Comparison of ENCODE assay signal across 8 cellular contexts in genomic region chr10:71840177-71840711, GRCh38. TPM values are rescaled to one million over a fixed set of nuclear protein-coding genes. Genes with fewer than 3 reads are reported as not detected.
DNase-seq lines count a peak whose midpoint lies in the region; ATAC-seq and TF ChIP-seq lines count a peak whose summit lies in the region.

No MANE protein-coding gene starts in this region.

- H3K27me3 ChIP-seq in tibial nerve = no peaks in the 10 kb centered on the region

- H3K4me3 ChIP-seq in tibial nerve = no peak overlapping the region

- no peak for TF ChIP-seq CTCF in tibial nerve (IDR thresholded peaks at IDR 0.05)

- 16 to 25% methylated on average over 4 of the region's 4 CpGs for WGBS in tibial nerve, 2 donors

- H3K36me3 ChIP-seq in tibial nerve = no peaks in the 10 kb centered on the region

- H3K4me1 ChIP-seq in tibial nerve = peaks cover 0 to 93% (median 69%) of the 10 kb centered on the region in 4 donors

- TF ChIP-seq POLR2A in tibial nerve (IDR thresholded peaks at IDR 0.05) = no peak

- peak; percentile 47 for DNase-seq in GOT3 (lab: John Stamatoyannopoulos, UW)
- peak; percentile 65 for DNase-seq in NCI-H460 (ENCODE audit: extremely low read depth, low read depth)
- DNase-seq in cerebellum (ENCODE audit: low spot score) = peak; percentile 90
- DNase-seq in left colon = peak; percentile 68 to 73
- DNase-seq in tibial nerve (ENCODE audit: low spot score in 2 of 2) = peak; percentile 64 to 77
- DNase-seq in HuH-7 (ENCODE audit: low spot score) = no peak

- ATAC-seq in left colon = peak; percentile 78
- ATAC-seq in HG02884 (IDR thresholded peaks at IDR 0.05; ENCODE audit: unreplicated experiment) = no peak
- no peak for ATAC-seq in GM18502 (IDR thresholded peaks at IDR 0.05; ENCODE audit: poor library complexity, unreplicated experiment)

- H3K27ac ChIP-seq in tibial nerve = peak overlapping the region in 3 of 4 donors; percentile 17 to 96 (median 83)

- no peak for TF ChIP-seq EP300 in tibial nerve (IDR thresholded peaks at IDR 0.05)

- intact Hi-C loops in left colon (cut with DNase I, micrococcal nuclease) = no loop called here

- no peaks in the 10 kb centered on the region for H3K9me3 ChIP-seq in tibial nerve

RNA-seq across cellular contexts. Expression of gene PSAP, which starts 10.8 kb away (rescaled TPM):
- 546 and 648 TPM in 2 replicates for total RNA-seq in NCI-H460 (2014; rRNA removed; shearing (Covaris generic))
- 457 and 611 TPM in 2 replicates for polyA plus RNA-seq in NCI-H460 (2014; cell fraction: nucleus; rRNA removed)
- total RNA-seq in cerebellum = 366 TPM
- total RNA-seq in left colon = 100 to 1,000 TPM; 517 to 807 TPM
- 1,000 to 10,000 TPM in 1 of 4 donors, 100 to 1,000 TPM in 3; 757 to 1,009 (median 906) TPM for total RNA-seq in tibial nerve
